In genomic region chr2:167534443-167534842, GRCh38 we compare ENCODE assay signal across 33 cellular contexts.
"Had no signal": no experiment of that assay in that cellular context is flagged by ENCODE, and none has a peak within 500 bp of the region (broad histone marks: within the 10 kb centered on the region; RNA-seq: fewer than 3 reads in every experiment).

No MANE protein-coding gene starts in this region.

- H3K27me3 ChIP-seq: adrenal gland, brain microvascular endothelial cell, esophagus muscularis mucosa, gastroesophageal sphincter, heart right ventricle, hepatocyte had no signal

- H2AFZ ChIP-seq: hepatocyte had no signal

- H3K4me3 ChIP-seq: adrenal gland, esophagus muscularis mucosa, gastroesophageal sphincter, heart right ventricle, hepatocyte had no signal

- H3K4me3 Mint-ChIP-seq: activated CD8-positive, alpha-beta memory T cell treated with anti-CD3 and anti-CD28 coated beads, Interleukin-2, amount 10 ng/mL, durations not matched to agents 7 days and 5 days; activated CD8-positive, alpha-beta T cell treated with anti-CD3 and anti-CD28 coated beads, Interleukin-2, amount 10 ng/mL, durations not matched to agents 7 days and 5 days; activated naive CD4-positive, alpha-beta T cell treated with anti-CD3 and anti-CD28 coated beads for 36 hours; activated naive CD4-positive, alpha-beta T cell treated with anti-CD3 and anti-CD28 coated beads, Interleukin-2, amount 50 U/mL, for 24 hours; activated naive CD8-positive, alpha-beta T cell treated with anti-CD3 and anti-CD28 coated beads for 36 hours; activated naive CD8-positive, alpha-beta T cell treated with anti-CD3 and anti-CD28 coated beads, Interleukin-2, amount 50 U/mL, for 24 hours; activated T-helper 1 cell treated with anti-CD3 and anti-CD28 coated beads, Interleukin-12 subunit alpha, Interleukin-12 subunit beta, Interleukin-2, Interleukin-4 antibody, amounts not matched to agents 30 ng/mL and 10 ng/mL and 1 ng/mL, durations not matched to agents 14 hours and 24 hours and 36 hours; central memory CD8-positive, alpha-beta T cell; effector memory CD8-positive, alpha-beta T cell; WTC11 had no signal

- H3K27ac Mint-ChIP-seq: activated CD8-positive, alpha-beta memory T cell treated with anti-CD3 and anti-CD28 coated beads, Interleukin-2, amount 10 ng/mL, durations not matched to agents 7 days and 5 days; activated CD8-positive, alpha-beta T cell treated with anti-CD3 and anti-CD28 coated beads, Interleukin-2, amount 10 ng/mL, durations not matched to agents 7 days and 5 days; activated naive CD4-positive, alpha-beta T cell treated with anti-CD3 and anti-CD28 coated beads for 36 hours; activated naive CD4-positive, alpha-beta T cell treated with anti-CD3 and anti-CD28 coated beads, Interleukin-2, amount 50 U/mL, for 24 hours; activated naive CD8-positive, alpha-beta T cell treated with anti-CD3 and anti-CD28 coated beads for 36 hours; activated naive CD8-positive, alpha-beta T cell treated with anti-CD3 and anti-CD28 coated beads, Interleukin-2, amount 50 U/mL, for 24 hours; activated T-helper 1 cell treated with anti-CD3 and anti-CD28 coated beads, Interleukin-12 subunit alpha, Interleukin-12 subunit beta, Interleukin-2, Interleukin-4 antibody, amounts not matched to agents 30 ng/mL and 10 ng/mL and 1 ng/mL, durations not matched to agents 14 hours and 24 hours and 36 hours; activated T-helper 2 cell treated with anti-CD3 and anti-CD28 coated beads, Interferon-gamma antibody, Interleukin-2, Interleukin-4, amounts not matched to agents 10 μg/mL and 5 μg/mL and 100 μg/mL, durations not matched to agents 14 hours and 24 hours and 36 hours; effector memory CD8-positive, alpha-beta T cell; WTC11 had no signal

- H3K4me1 Mint-ChIP-seq: activated CD8-positive, alpha-beta memory T cell treated with anti-CD3 and anti-CD28 coated beads, Interleukin-2, amount 10 ng/mL, durations not matched to agents 7 days and 5 days; activated naive CD4-positive, alpha-beta T cell treated with anti-CD3 and anti-CD28 coated beads, Interleukin-2, amount 50 U/mL, for 24 hours; activated naive CD8-positive, alpha-beta T cell treated with anti-CD3 and anti-CD28 coated beads for 36 hours; activated naive CD8-positive, alpha-beta T cell treated with anti-CD3 and anti-CD28 coated beads, Interleukin-2, amount 50 U/mL, for 24 hours; central memory CD8-positive, alpha-beta T cell had no signal

- H3K27me3 Mint-ChIP-seq: activated CD8-positive, alpha-beta memory T cell treated with anti-CD3 and anti-CD28 coated beads, Interleukin-2, amount 10 ng/mL, durations not matched to agents 7 days and 5 days; activated naive CD8-positive, alpha-beta T cell treated with anti-CD3 and anti-CD28 coated beads, Interleukin-2, amount 50 U/mL, for 24 hours; central memory CD8-positive, alpha-beta T cell; effector memory CD8-positive, alpha-beta T cell had no signal

- H3K9me3 ChIP-seq: adrenal gland, esophagus muscularis mucosa, heart right ventricle had no signal

- H3K9me3 Mint-ChIP-seq: activated naive CD8-positive, alpha-beta T cell treated with anti-CD3 and anti-CD28 coated beads, Interleukin-2, amount 50 U/mL, for 24 hours; activated T-helper 1 cell treated with anti-CD3 and anti-CD28 coated beads, Interleukin-12 subunit alpha, Interleukin-12 subunit beta, Interleukin-2, Interleukin-4 antibody, amounts not matched to agents 30 ng/mL and 10 ng/mL and 1 ng/mL, durations not matched to agents 14 hours and 24 hours and 36 hours; activated T-helper 2 cell treated with anti-CD3 and anti-CD28 coated beads, Interferon-gamma antibody, Interleukin-2, Interleukin-4, amounts not matched to agents 10 μg/mL and 5 μg/mL and 100 μg/mL, durations not matched to agents 14 hours and 24 hours and 36 hours; effector memory CD8-positive, alpha-beta T cell had no signal

- H3K4me2 ChIP-seq: hepatocyte had no signal

- H3K27ac ChIP-seq: adrenal gland, brain microvascular endothelial cell, esophagus muscularis mucosa, gastroesophageal sphincter, heart right ventricle, hepatocyte had no signal

- H3K4me1 ChIP-seq: adrenal gland, esophagus muscularis mucosa, gastroesophageal sphincter, heart right ventricle had no signal

- ATAC-seq: activated CD8-positive, alpha-beta memory T cell treated with anti-CD3 and anti-CD28 coated beads, Interleukin-2, amount 10 ng/mL, durations not matched to agents 7 days and 5 days; activated CD8-positive, alpha-beta T cell treated with anti-CD3 and anti-CD28 coated beads, Interleukin-2, amount 10 ng/mL, durations not matched to agents 7 days and 5 days; activated naive CD8-positive, alpha-beta T cell treated with anti-CD3 and anti-CD28 coated beads, Interleukin-2, amount 50 U/mL, for 24 hours; effector memory CD8-positive, alpha-beta T cell; gastroesophageal sphincter; heart right ventricle; WTC11 had no signal

- DNase-seq: activated CD4-positive, alpha-beta T cell treated with anti-CD3 and anti-CD28 coated beads for 1 hour; activated CD4-positive, alpha-beta T cell treated with anti-CD3 and anti-CD28 coated beads for 48 hours; activated CD4-positive, alpha-beta T cell treated with anti-CD3 and anti-CD28 coated beads, Interleukin-2, amount 50 U/mL, for 1 hour; activated CD4-positive, alpha-beta T cell treated with anti-CD3 and anti-CD28 coated beads, Interleukin-2, amount 50 U/mL, for 48 hours; activated CD8-positive, alpha-beta memory T cell treated with anti-CD3 and anti-CD28 coated beads, Interleukin-2, amount 10 ng/mL, durations not matched to agents 7 days and 5 days; activated CD8-positive, alpha-beta memory T cell treated with anti-CD3 and anti-CD28 coated beads, Interleukin-2, amount 50 U/mL, for 4 hours; activated CD8-positive, alpha-beta T cell treated with anti-CD3 and anti-CD28 coated beads, Interleukin-2, amount 10 ng/mL, durations not matched to agents 7 days and 5 days; activated effector memory CD4-positive, alpha-beta T cell treated with anti-CD3 and anti-CD28 coated beads, Interleukin-2, amount 50 U/mL, for 16 hours; activated naive CD4-positive, alpha-beta T cell treated with anti-CD3 and anti-CD28 coated beads for 36 hours; activated naive CD8-positive, alpha-beta T cell treated with anti-CD3 and anti-CD28 coated beads for 36 hours; activated naive CD8-positive, alpha-beta T cell treated with anti-CD3 and anti-CD28 coated beads, Interleukin-2, amount 50 U/mL, for 24 hours; activated T-cell treated with anti-CD3 and anti-CD28 coated beads, Interleukin-2, amount 50 U/mL, for 1 hour; activated T-cell treated with anti-CD3 and anti-CD28 coated beads, Interleukin-2, amount 50 U/mL, for 48 hours; adrenal gland; amygdala; aorta; brain microvascular endothelial cell; cortex of kidney; dermis blood vessel endothelial cell; effector CD4-positive, alpha-beta T cell; effector memory CD8-positive, alpha-beta T cell; erythroblast; foreskin melanocyte; heart right ventricle; T-helper 2 cell had no signal

- H3K36me3 Mint-ChIP-seq: activated CD8-positive, alpha-beta memory T cell treated with anti-CD3 and anti-CD28 coated beads, Interleukin-2, amount 10 ng/mL, durations not matched to agents 7 days and 5 days; activated naive CD4-positive, alpha-beta T cell treated with anti-CD3 and anti-CD28 coated beads, Interleukin-2, amount 50 U/mL, for 24 hours; activated naive CD8-positive, alpha-beta T cell treated with anti-CD3 and anti-CD28 coated beads for 36 hours; WTC11 had no signal

- H3K36me3 ChIP-seq: adrenal gland, brain microvascular endothelial cell, esophagus muscularis mucosa, gastroesophageal sphincter, heart right ventricle had no signal
